ENCODE assay signal across 1 cellular context in the genomic region with DNA sequence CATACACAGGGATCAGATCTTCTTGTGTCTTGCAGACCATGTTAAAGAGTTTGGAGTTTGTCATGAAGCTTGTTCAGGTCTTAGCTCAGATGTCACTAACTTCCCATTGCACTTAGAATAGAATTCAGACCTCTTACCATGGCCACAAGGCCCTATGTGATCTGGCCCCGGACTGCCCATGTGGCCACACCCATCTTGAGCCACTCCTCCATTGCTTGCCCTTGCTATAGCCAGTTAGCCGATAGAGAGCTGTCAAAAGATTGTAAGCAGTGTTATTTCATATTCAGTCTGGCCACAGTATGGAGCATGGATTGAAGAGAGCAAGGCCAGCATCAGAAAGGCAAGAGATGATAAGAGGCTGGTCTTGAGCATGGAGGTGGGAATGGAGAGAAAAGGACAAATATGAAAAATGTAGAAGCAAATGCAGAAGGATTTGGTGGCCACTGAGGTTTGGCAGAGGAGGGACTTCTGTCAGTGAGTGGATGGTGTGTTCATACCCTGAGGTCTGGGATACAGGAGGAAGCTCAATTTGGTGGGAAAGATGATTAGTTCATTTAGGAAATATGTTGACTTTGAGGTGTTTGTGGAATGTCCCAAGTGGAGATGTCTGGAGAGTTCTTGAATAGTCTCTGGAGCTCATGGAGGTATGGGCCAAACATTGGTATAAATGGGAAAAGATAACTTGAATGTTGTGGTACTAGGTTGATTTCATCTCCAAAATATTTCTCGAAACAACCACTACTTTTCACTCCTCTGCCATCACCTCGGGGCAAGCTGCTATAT.
TF ChIP-seq lines count a peak whose summit lies in the region.

No MANE protein-coding gene starts in this region.

TF ChIP-seq in HepG2, 621 proteins besides CTCF, POLR2A, EP300 and RAD21:
- TF ChIP-seq ZNF782 (CRISPR knock-in tag; IDR thresholded peaks at IDR 0.05; ENCODE audit: borderline replicate concordance): no peak
- TF ChIP-seq SMARCE1 (IDR thresholded peaks at IDR 0.05; ENCODE audit: borderline replicate concordance): no peak
- no peak for TF ChIP-seq ZNF567 (CRISPR knock-in tag; IDR thresholded peaks at IDR 0.05; ENCODE audit: borderline replicate concordance)
- no peak for TF ChIP-seq MEIS1 (CRISPR knock-in tag; IDR thresholded peaks at IDR 0.05; ENCODE audit: borderline replicate concordance)
- TF ChIP-seq RBM22 (optimal IDR thresholded peaks at IDR 0.05; ENCODE audit: low read length): peak; percentile 87
- no peak for TF ChIP-seq TSC22D2 (CRISPR knock-in tag; IDR thresholded peaks at IDR 0.05; ENCODE audit: borderline replicate concordance)
- TF ChIP-seq ELF3 (CRISPR knock-in tag; IDR thresholded peaks at IDR 0.05): no peak
- TF ChIP-seq RBFOX2 (IDR thresholded peaks at IDR 0.05; ENCODE audit: low read depth, low read length): 0 out of 2 replicates have a peak, but pooled peaks have one; percentile 31
- no peak for TF ChIP-seq GFI1 (CRISPR knock-in tag; IDR thresholded peaks at IDR 0.05; ENCODE audit: borderline replicate concordance)
- TF ChIP-seq, protein P1, sequence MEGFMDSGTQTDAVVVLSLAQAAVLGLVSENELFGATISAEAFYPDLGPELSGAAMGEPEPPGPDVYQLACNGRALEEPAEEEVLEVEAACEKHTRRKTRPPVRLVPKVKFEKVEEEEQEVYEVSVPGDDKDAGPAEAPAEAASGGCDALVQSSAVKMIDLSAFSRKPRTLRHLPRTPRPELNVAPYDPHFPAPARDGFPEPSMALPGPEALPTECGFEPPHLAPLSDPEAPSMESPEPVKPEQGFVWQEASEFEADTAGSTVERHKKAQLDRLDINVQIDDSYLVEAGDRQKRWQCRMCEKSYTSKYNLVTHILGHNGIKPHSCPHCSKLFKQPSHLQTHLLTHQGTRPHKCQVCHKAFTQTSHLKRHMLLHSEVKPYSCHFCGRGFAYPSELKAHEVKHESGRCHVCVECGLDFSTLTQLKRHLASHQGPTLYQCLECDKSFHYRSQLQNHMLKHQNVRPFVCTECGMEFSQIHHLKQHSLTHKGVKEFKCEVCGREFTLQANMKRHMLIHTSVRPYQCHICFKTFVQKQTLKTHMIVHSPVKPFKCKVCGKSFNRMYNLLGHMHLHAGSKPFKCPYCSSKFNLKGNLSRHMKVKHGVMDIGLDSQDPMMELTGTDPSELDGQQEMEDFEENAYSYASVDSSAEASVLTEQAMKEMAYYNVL (CRISPR knock-in tag; IDR thresholded peaks at IDR 0.05; ENCODE audit: borderline replicate concordance): no peak
- no peak for TF ChIP-seq ZNF34 (CRISPR knock-in tag; IDR thresholded peaks at IDR 0.05; ENCODE audit: borderline replicate concordance)
- TF ChIP-seq, protein P2, sequence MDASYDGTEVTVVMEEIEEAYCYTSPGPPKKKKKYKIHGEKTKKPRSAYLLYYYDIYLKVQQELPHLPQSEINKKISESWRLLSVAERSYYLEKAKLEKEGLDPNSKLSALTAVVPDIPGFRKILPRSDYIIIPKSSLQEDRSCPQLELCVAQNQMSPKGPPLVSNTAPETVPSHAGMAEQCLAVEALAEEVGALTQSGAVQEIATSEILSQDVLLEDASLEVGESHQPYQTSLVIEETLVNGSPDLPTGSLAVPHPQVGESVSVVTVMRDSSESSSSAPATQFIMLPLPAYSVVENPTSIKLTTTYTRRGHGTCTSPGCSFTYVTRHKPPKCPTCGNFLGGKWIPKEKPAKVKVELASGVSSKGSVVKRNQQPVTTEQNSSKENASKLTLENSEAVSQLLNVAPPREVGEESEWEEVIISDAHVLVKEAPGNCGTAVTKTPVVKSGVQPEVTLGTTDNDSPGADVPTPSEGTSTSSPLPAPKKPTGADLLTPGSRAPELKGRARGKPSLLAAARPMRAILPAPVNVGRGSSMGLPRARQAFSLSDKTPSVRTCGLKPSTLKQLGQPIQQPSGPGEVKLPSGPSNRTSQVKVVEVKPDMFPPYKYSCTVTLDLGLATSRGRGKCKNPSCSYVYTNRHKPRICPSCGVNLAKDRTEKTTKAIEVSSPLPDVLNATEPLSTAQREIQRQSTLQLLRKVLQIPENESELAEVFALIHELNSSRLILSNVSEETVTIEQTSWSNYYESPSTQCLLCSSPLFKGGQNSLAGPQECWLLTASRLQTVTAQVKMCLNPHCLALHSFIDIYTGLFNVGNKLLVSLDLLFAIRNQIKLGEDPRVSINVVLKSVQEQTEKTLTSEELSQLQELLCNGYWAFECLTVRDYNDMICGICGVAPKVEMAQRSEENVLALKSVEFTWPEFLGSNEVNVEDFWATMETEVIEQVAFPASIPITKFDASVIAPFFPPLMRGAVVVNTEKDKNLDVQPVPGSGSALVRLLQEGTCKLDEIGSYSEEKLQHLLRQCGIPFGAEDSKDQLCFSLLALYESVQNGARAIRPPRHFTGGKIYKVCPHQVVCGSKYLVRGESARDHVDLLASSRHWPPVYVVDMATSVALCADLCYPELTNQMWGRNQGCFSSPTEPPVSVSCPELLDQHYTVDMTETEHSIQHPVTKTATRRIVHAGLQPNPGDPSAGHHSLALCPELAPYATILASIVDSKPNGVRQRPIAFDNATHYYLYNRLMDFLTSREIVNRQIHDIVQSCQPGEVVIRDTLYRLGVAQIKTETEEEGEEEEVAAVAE (CRISPR knock-in tag; IDR thresholded peaks at IDR 0.05; ENCODE audit: borderline replicate concordance): no peak
